In the genomic region with DNA sequence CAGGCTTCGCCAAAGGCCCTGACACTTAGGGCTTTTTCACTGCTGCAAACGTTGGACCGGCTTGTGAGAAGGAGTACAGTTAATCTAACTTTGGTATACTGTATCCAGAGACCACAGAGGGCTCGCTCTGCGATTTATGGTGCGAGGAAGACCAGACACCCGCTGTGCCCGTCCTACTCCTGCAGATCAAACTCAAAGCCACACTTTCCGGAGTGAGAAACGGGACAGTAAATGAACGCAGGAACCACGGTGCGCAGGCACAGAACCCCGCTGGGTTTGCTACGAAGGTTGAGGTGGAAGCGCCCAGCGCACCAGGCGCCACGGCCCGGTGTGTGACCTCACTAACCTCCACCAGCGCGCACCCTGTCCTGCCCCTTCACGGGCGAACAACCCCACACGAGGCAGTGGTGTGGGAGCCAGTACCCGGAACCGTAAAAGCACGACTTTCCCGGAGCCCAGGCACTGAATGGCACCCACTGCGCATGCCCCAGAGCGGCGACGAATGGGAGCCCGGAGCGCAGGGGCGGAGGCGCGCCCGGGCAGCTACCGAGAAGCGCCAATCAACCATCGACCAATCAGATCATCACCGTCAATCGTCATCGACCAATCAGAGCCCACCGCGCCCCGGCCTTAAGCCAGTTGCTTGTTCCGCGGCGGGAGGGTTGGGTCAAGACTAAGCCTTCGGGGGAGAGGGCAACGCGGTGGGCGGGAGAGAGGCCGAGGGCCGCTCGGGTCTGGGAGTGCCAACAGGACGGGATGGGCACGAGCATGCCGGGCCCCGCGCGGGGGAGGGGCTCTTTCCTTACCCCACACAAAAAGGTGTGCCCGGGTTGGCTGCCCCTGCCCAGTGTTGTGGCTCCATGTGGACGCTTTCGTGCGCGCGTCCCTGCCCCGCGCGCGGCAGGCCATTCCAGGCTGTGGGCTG, we compare ENCODE assay signal across 1 cellular context.
TF ChIP-seq lines count a peak whose summit lies in the region.

No MANE protein-coding gene starts in this region.

TF ChIP-seq in K562, 482 proteins besides CTCF, POLR2A, EP300 and RAD21 (continued from another document and continues in another):
- TF ChIP-seq BHLHE40 (IDR thresholded peaks at IDR 0.05; ENCODE audit: low read length) (no peak; the same call in 1 of the 2 replicates), NR2F6 (CRISPR knock-in tag; IDR thresholded peaks at IDR 0.05) (no peak), XRCC4 (IDR thresholded peaks at IDR 0.05; ENCODE audit: extremely low read depth, insufficient read depth, insufficient read length) (no peak), MTA2 (IDR thresholded peaks at IDR 0.05; ENCODE audit: low read depth) (no peak), SMAD4 (CRISPR knock-in tag; conservative IDR thresholded peaks at IDR 0.05) (0 out of 2 replicates have a peak, but pooled peaks have one; percentile 12), HNRNPH1 (optimal IDR thresholded peaks at IDR 0.05; ENCODE audit: low read depth, low read length) (no peak), MEF2A (IDR thresholded peaks at IDR 0.05; ENCODE audit: control insufficient read depth, low read depth, low read length) (no peak), BDP1 (IDR thresholded peaks at IDR 0.05; ENCODE audit: insufficient read depth, insufficient read length) (no peak), FUS (optimal IDR thresholded peaks at IDR 0.05; ENCODE audit: low read depth, low read length) (no peak), CCAR2 (IDR thresholded peaks at IDR 0.05; ENCODE audit: low read depth, low read length) (no peak), MTF1 (CRISPR knock-in tag; IDR thresholded peaks at IDR 0.05; ENCODE audit: borderline replicate concordance) (no peak), ATF1 (CRISPR knock-in tag; IDR thresholded peaks at IDR 0.05) (no peak), ATF1 (tag; IDR thresholded peaks at IDR 0.05) (peak; percentile 74), CHD1 (IDR thresholded peaks at IDR 0.05; ENCODE audit: low read length) (no peak)
- TF ChIP-seq, protein P1, sequence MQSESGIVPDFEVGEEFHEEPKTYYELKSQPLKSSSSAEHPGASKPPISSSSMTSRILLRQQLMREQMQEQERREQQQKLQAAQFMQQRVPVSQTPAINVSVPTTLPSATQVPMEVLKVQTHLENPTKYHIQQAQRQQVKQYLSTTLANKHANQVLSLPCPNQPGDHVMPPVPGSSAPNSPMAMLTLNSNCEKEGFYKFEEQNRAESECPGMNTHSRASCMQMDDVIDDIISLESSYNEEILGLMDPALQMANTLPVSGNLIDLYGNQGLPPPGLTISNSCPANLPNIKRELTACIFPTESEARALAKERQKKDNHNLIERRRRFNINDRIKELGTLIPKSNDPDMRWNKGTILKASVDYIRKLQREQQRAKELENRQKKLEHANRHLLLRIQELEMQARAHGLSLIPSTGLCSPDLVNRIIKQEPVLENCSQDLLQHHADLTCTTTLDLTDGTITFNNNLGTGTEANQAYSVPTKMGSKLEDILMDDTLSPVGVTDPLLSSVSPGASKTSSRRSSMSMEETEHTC (IDR thresholded peaks at IDR 0.05) = no peak
- TF ChIP-seq, protein P2, sequence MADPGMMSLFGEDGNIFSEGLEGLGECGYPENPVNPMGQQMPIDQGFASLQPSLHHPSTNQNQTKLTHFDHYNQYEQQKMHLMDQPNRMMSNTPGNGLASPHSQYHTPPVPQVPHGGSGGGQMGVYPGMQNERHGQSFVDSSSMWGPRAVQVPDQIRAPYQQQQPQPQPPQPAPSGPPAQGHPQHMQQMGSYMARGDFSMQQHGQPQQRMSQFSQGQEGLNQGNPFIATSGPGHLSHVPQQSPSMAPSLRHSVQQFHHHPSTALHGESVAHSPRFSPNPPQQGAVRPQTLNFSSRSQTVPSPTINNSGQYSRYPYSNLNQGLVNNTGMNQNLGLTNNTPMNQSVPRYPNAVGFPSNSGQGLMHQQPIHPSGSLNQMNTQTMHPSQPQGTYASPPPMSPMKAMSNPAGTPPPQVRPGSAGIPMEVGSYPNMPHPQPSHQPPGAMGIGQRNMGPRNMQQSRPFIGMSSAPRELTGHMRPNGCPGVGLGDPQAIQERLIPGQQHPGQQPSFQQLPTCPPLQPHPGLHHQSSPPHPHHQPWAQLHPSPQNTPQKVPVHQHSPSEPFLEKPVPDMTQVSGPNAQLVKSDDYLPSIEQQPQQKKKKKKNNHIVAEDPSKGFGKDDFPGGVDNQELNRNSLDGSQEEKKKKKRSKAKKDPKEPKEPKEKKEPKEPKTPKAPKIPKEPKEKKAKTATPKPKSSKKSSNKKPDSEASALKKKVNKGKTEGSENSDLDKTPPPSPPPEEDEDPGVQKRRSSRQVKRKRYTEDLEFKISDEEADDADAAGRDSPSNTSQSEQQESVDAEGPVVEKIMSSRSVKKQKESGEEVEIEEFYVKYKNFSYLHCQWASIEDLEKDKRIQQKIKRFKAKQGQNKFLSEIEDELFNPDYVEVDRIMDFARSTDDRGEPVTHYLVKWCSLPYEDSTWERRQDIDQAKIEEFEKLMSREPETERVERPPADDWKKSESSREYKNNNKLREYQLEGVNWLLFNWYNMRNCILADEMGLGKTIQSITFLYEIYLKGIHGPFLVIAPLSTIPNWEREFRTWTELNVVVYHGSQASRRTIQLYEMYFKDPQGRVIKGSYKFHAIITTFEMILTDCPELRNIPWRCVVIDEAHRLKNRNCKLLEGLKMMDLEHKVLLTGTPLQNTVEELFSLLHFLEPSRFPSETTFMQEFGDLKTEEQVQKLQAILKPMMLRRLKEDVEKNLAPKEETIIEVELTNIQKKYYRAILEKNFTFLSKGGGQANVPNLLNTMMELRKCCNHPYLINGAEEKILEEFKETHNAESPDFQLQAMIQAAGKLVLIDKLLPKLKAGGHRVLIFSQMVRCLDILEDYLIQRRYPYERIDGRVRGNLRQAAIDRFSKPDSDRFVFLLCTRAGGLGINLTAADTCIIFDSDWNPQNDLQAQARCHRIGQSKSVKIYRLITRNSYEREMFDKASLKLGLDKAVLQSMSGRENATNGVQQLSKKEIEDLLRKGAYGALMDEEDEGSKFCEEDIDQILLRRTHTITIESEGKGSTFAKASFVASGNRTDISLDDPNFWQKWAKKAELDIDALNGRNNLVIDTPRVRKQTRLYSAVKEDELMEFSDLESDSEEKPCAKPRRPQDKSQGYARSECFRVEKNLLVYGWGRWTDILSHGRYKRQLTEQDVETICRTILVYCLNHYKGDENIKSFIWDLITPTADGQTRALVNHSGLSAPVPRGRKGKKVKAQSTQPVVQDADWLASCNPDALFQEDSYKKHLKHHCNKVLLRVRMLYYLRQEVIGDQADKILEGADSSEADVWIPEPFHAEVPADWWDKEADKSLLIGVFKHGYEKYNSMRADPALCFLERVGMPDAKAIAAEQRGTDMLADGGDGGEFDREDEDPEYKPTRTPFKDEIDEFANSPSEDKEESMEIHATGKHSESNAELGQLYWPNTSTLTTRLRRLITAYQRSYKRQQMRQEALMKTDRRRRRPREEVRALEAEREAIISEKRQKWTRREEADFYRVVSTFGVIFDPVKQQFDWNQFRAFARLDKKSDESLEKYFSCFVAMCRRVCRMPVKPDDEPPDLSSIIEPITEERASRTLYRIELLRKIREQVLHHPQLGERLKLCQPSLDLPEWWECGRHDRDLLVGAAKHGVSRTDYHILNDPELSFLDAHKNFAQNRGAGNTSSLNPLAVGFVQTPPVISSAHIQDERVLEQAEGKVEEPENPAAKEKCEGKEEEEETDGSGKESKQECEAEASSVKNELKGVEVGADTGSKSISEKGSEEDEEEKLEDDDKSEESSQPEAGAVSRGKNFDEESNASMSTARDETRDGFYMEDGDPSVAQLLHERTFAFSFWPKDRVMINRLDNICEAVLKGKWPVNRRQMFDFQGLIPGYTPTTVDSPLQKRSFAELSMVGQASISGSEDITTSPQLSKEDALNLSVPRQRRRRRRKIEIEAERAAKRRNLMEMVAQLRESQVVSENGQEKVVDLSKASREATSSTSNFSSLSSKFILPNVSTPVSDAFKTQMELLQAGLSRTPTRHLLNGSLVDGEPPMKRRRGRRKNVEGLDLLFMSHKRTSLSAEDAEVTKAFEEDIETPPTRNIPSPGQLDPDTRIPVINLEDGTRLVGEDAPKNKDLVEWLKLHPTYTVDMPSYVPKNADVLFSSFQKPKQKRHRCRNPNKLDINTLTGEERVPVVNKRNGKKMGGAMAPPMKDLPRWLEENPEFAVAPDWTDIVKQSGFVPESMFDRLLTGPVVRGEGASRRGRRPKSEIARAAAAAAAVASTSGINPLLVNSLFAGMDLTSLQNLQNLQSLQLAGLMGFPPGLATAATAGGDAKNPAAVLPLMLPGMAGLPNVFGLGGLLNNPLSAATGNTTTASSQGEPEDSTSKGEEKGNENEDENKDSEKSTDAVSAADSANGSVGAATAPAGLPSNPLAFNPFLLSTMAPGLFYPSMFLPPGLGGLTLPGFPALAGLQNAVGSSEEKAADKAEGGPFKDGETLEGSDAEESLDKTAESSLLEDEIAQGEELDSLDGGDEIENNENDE (IDR thresholded peaks at IDR 0.05; ENCODE audit: low read depth, low read length) = no peak
- TF ChIP-seq, protein P3, sequence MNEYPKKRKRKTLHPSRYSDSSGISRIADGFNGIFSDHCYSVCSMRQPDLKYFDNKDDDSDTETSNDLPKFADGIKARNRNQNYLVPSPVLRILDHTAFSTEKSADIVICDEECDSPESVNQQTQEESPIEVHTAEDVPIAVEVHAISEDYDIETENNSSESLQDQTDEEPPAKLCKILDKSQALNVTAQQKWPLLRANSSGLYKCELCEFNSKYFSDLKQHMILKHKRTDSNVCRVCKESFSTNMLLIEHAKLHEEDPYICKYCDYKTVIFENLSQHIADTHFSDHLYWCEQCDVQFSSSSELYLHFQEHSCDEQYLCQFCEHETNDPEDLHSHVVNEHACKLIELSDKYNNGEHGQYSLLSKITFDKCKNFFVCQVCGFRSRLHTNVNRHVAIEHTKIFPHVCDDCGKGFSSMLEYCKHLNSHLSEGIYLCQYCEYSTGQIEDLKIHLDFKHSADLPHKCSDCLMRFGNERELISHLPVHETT (CRISPR knock-in tag; conservative IDR thresholded peaks at IDR 0.05 in 1 of 2, IDR thresholded peaks at IDR 0.05 in 1 of 2) = no peak
- TF ChIP-seq, protein P4, sequence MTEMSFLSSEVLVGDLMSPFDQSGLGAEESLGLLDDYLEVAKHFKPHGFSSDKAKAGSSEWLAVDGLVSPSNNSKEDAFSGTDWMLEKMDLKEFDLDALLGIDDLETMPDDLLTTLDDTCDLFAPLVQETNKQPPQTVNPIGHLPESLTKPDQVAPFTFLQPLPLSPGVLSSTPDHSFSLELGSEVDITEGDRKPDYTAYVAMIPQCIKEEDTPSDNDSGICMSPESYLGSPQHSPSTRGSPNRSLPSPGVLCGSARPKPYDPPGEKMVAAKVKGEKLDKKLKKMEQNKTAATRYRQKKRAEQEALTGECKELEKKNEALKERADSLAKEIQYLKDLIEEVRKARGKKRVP (CRISPR knock-in tag; IDR thresholded peaks at IDR 0.05) = no peak
- TF ChIP-seq, protein P5, sequence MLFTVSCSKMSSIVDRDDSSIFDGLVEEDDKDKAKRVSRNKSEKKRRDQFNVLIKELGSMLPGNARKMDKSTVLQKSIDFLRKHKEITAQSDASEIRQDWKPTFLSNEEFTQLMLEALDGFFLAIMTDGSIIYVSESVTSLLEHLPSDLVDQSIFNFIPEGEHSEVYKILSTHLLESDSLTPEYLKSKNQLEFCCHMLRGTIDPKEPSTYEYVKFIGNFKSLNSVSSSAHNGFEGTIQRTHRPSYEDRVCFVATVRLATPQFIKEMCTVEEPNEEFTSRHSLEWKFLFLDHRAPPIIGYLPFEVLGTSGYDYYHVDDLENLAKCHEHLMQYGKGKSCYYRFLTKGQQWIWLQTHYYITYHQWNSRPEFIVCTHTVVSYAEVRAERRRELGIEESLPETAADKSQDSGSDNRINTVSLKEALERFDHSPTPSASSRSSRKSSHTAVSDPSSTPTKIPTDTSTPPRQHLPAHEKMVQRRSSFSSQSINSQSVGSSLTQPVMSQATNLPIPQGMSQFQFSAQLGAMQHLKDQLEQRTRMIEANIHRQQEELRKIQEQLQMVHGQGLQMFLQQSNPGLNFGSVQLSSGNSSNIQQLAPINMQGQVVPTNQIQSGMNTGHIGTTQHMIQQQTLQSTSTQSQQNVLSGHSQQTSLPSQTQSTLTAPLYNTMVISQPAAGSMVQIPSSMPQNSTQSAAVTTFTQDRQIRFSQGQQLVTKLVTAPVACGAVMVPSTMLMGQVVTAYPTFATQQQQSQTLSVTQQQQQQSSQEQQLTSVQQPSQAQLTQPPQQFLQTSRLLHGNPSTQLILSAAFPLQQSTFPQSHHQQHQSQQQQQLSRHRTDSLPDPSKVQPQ (CRISPR knock-in tag; IDR thresholded peaks at IDR 0.05; ENCODE audit: borderline replicate concordance) = no peak
- TF ChIP-seq, protein P6, sequence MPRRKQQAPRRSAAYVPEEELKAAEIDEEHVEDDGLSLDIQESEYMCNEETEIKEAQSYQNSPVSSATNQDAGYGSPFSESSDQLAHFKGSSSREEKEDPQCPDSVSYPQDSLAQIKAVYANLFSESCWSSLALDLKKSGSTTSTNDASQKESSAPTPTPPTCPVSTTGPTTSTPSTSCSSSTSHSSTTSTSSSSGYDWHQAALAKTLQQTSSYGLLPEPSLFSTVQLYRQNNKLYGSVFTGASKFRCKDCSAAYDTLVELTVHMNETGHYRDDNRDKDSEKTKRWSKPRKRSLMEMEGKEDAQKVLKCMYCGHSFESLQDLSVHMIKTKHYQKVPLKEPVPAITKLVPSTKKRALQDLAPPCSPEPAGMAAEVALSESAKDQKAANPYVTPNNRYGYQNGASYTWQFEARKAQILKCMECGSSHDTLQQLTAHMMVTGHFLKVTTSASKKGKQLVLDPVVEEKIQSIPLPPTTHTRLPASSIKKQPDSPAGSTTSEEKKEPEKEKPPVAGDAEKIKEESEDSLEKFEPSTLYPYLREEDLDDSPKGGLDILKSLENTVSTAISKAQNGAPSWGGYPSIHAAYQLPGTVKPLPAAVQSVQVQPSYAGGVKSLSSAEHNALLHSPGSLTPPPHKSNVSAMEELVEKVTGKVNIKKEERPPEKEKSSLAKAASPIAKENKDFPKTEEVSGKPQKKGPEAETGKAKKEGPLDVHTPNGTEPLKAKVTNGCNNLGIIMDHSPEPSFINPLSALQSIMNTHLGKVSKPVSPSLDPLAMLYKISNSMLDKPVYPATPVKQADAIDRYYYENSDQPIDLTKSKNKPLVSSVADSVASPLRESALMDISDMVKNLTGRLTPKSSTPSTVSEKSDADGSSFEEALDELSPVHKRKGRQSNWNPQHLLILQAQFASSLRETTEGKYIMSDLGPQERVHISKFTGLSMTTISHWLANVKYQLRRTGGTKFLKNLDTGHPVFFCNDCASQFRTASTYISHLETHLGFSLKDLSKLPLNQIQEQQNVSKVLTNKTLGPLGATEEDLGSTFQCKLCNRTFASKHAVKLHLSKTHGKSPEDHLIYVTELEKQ (CRISPR knock-in tag; IDR thresholded peaks at IDR 0.05) = no peak
- TF ChIP-seq, protein P7, sequence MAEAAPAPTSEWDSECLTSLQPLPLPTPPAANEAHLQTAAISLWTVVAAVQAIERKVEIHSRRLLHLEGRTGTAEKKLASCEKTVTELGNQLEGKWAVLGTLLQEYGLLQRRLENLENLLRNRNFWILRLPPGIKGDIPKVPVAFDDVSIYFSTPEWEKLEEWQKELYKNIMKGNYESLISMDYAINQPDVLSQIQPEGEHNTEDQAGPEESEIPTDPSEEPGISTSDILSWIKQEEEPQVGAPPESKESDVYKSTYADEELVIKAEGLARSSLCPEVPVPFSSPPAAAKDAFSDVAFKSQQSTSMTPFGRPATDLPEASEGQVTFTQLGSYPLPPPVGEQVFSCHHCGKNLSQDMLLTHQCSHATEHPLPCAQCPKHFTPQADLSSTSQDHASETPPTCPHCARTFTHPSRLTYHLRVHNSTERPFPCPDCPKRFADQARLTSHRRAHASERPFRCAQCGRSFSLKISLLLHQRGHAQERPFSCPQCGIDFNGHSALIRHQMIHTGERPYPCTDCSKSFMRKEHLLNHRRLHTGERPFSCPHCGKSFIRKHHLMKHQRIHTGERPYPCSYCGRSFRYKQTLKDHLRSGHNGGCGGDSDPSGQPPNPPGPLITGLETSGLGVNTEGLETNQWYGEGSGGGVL (CRISPR knock-in tag; IDR thresholded peaks at IDR 0.05) = no peak
- TF ChIP-seq, protein P8, sequence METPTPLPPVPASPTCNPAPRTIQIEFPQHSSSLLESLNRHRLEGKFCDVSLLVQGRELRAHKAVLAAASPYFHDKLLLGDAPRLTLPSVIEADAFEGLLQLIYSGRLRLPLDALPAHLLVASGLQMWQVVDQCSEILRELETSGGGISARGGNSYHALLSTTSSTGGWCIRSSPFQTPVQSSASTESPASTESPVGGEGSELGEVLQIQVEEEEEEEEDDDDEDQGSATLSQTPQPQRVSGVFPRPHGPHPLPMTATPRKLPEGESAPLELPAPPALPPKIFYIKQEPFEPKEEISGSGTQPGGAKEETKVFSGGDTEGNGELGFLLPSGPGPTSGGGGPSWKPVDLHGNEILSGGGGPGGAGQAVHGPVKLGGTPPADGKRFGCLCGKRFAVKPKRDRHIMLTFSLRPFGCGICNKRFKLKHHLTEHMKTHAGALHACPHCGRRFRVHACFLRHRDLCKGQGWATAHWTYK (CRISPR knock-in tag; IDR thresholded peaks at IDR 0.05) = no peak
